8 cellular contexts compared by ENCODE assay signal in genomic region chrX:55452825-55453124, GRCh38. TPM values are rescaled to one million over a fixed set of nuclear protein-coding genes. Genes with fewer than 3 reads are reported as not detected.
DNase-seq lines count a peak whose midpoint lies in the region; ATAC-seq and TF ChIP-seq lines count a peak whose summit lies in the region.

No MANE protein-coding gene starts in this region.

- TF ChIP-seq CTCF in stomach (IDR thresholded peaks at IDR 0.05): no peak

- no peak for TF ChIP-seq EP300 in stomach (IDR thresholded peaks at IDR 0.05)

- peak overlapping the region; percentile 50 for H3K4me3 ChIP-seq in iPS-18c (ENCODE audit: insufficient read depth, low read depth, low read length)
- peak overlapping the region; percentile 60 to 68 (median 63) for H3K4me3 ChIP-seq in stomach

- intact Hi-C loops in stomach (cut with DNase I; ENCODE audit: low total_unique reads): no loop called here

- peaks cover 11% of the 10 kb centered on the region for H3K4me1 Mint-ChIP-seq in activated CD8-positive, alpha-beta T cell treated with anti-CD3 and anti-CD28 coated beads, Interleukin-2, amount 10 ng/mL, durations not matched to agents 7 days and 5 days (ENCODE audit: low read depth)

- peaks cover 8% of the 10 kb centered on the region for H3K9me3 ChIP-seq in iPS-18c (ENCODE audit: control insufficient read depth, insufficient read depth, low read length)
- H3K9me3 ChIP-seq in stomach: no peaks in the 10 kb centered on the region

- H3K4me3 Mint-ChIP-seq in activated CD8-positive, alpha-beta T cell treated with anti-CD3 and anti-CD28 coated beads, Interleukin-2, amount 10 ng/mL, durations not matched to agents 7 days and 5 days: peak overlapping the region; percentile 88

- CTCF ChIA-PET in activated CD8-positive, alpha-beta T cell treated with anti-CD3 and anti-CD28 coated beads, Interleukin-2, amount 10 ng/mL, durations not matched to agents 7 days and 5 days (lab: Charles Lee): interaction anchor here (1.6 to 2.3 kb wide), 2 partner anchors 36 to 265 kb away, joined by 6 to 9 read pairs; partner anchors contain the start of gene RRAGB

- no peaks in the 10 kb centered on the region for H3K36me3 Mint-ChIP-seq in activated CD8-positive, alpha-beta T cell treated with anti-CD3 and anti-CD28 coated beads, Interleukin-2, amount 10 ng/mL, durations not matched to agents 7 days and 5 days (ENCODE audit: low read depth)

- peak; percentile 16 for ATAC-seq in activated CD8-positive, alpha-beta T cell treated with anti-CD3 and anti-CD28 coated beads, Interleukin-2, amount 10 ng/mL, durations not matched to agents 7 days and 5 days
- no peak for ATAC-seq in GM19397 (IDR thresholded peaks at IDR 0.05; ENCODE audit: unreplicated experiment)

- H3K4me1 ChIP-seq in stomach: peaks cover 0 to 7% (median 0%) of the 10 kb centered on the region in 4 donors

- WGBS in stomach, 5 donors: 0 to 52% (median 11%) methylated on average over 8 to 10 of the region's 10 CpGs

- peak overlapping the region in 4 of 5 donors; percentile 77 to 89 (median 84) for H3K27ac ChIP-seq in stomach

- peak overlapping the region; percentile 86 for H3K27ac Mint-ChIP-seq in activated CD8-positive, alpha-beta T cell treated with anti-CD3 and anti-CD28 coated beads, Interleukin-2, amount 10 ng/mL, durations not matched to agents 7 days and 5 days

- no peaks in the 10 kb centered on the region for H3K27me3 Mint-ChIP-seq in activated CD8-positive, alpha-beta T cell treated with anti-CD3 and anti-CD28 coated beads, Interleukin-2, amount 10 ng/mL, durations not matched to agents 7 days and 5 days (ENCODE audit: low read depth)

- DNase-seq in NCI-H1694 treated with DMSO at 0.1 percent for 48 hours (lab: John Stamatoyannopoulos, UW) (peak; percentile 0), NCI-H1694 (lab: John Stamatoyannopoulos, UW) (no peak), stomach (no peak), KG1 (lab: John Stamatoyannopoulos, UW) (no peak), T1000 (lab: John Stamatoyannopoulos, UW) (no peak)
- peak; percentile 20 for DNase-seq in activated CD8-positive, alpha-beta T cell treated with anti-CD3 and anti-CD28 coated beads, Interleukin-2, amount 10 ng/mL, durations not matched to agents 7 days and 5 days

- POLR2A ChIA-PET in activated CD8-positive, alpha-beta T cell treated with anti-CD3 and anti-CD28 coated beads, Interleukin-2, amount 10 ng/mL, durations not matched to agents 7 days and 5 days (lab: Charles Lee): interaction anchor here (1.6 kb wide), 1 partner anchor 36 kb away, joined by 11 read pairs; no protein-coding TSS in a partner anchor

- no peak for TF ChIP-seq POLR2A in stomach (IDR thresholded peaks at IDR 0.05)

- no peaks in the 10 kb centered on the region for H3K9me3 Mint-ChIP-seq in activated CD8-positive, alpha-beta T cell treated with anti-CD3 and anti-CD28 coated beads, Interleukin-2, amount 10 ng/mL, durations not matched to agents 7 days and 5 days (ENCODE audit: insufficient read depth)

- no peaks in the 10 kb centered on the region for H3K36me3 ChIP-seq in stomach

- no peaks in the 10 kb centered on the region for H3K27me3 ChIP-seq in stomach

RNA-seq across cellular contexts. Expression of gene MAGEH1, which starts 0.8 kb away (rescaled TPM):
- total RNA-seq in activated CD8-positive, alpha-beta T cell treated with anti-CD3 and anti-CD28 coated beads, Interleukin-2, amount 10 ng/mL, durations not matched to agents 7 days and 5 days: 10 to 100 TPM; 13.1 to 14.3 TPM
- 10 to 100 TPM in 3 of 5 donors, 1 to 10 TPM in 1, not detected in 1; 1.8 to 31.8 (median 21.0) TPM for total RNA-seq in stomach
- polyA plus RNA-seq in stomach: 10 to 100 TPM in 2 of 3 donors, 1 to 10 TPM in 1; 9.5 to 16.9 (median 13.5) TPM

RNA-seq across cellular contexts. Expression of gene USP51, which starts 36.9 kb away (rescaled TPM):
- total RNA-seq in activated CD8-positive, alpha-beta T cell treated with anti-CD3 and anti-CD28 coated beads, Interleukin-2, amount 10 ng/mL, durations not matched to agents 7 days and 5 days: 1 to 10 TPM; 1.2 TPM
- total RNA-seq in stomach: 1 to 10 TPM in 2 of 5 donors, under 1 TPM in 1, not detected in 2; 0.29 to 2.2 (median 1.2) TPM
- under 1 TPM; 0.40 to 0.46 (median 0.44) TPM for polyA plus RNA-seq in stomach

Comparison
In these comparisons a context has a peak if more than half of its experiments do, and no peak if none do; other contexts are left out.
1. DNase-seq: peak in NCI-H1694 treated with DMSO at 0.1 percent for 48 hours (single experiment) and activated CD8-positive, alpha-beta T cell treated with anti-CD3 and anti-CD28 coated beads, Interleukin-2, amount 10 ng/mL, durations not matched to agents 7 days and 5 days (single experiment); none in NCI-H1694 (single experiment), stomach (single experiment), KG1 (single experiment) and T1000 (single experiment).